ENCODE assay signal across 8 cellular contexts in the genomic region with DNA sequence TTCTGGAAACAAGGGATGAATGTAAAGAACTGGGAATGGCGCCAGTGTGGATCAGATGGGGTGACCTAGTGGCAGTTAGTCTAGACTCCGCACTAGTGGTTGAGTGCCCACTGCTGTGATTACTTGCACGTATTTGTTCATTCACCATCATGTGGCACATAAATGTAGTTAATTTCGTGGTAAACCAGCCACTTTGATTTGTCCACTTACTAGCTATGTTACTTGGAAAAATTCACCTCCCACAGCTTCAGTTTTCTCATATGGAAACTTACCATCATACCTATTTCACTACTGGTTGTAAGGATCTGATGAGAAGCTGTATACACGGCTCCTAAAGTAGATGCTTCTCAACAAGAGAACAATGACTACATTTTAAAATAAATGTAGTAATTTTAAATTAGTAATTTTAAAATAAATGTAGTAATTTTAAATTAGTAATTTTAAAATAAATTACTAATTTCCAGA. TPM values are rescaled to one million over a fixed set of nuclear protein-coding genes. Genes with fewer than 3 reads are reported as not detected.
DNase-seq lines count a peak whose midpoint lies in the region; ATAC-seq, FAIRE-seq and TF ChIP-seq lines count a peak whose summit lies in the region.

No MANE protein-coding gene starts in this region.

- intact Hi-C loops in pancreas (cut with DNase I): no loop called here

- H3K9me3 ChIP-seq in pancreas: no peaks in the 10 kb centered on the region

- H3K4me3 Mint-ChIP-seq in effector memory CD8-positive, alpha-beta T cell: peak overlapping the region; percentile 75 to 83

- ATAC-seq in effector memory CD8-positive, alpha-beta T cell (replicated peaks): peak; percentile 1
- ATAC-seq in pancreas: peak in 2 of 4 donors; percentile 4 to 20

- H3K4me1 Mint-ChIP-seq in effector memory CD8-positive, alpha-beta T cell (ENCODE audit: low read depth in 2 of 2): peaks cover 6 to 20% of the 10 kb centered on the region in 2 donors

- peak; percentile 93 for FAIRE-seq in pancreas (lab: Jason Lieb, UNC)

- H3K9me3 Mint-ChIP-seq in effector memory CD8-positive, alpha-beta T cell: no peaks in the 10 kb centered on the region

- H3K27ac Mint-ChIP-seq in effector memory CD8-positive, alpha-beta T cell: peak overlapping the region; percentile 93 to 96

- peak; percentile 35 for DNase-seq in HS-5 (ENCODE audit: low read depth)
- DNase-seq in effector memory CD8-positive, alpha-beta T cell: no peak
- no peak for DNase-seq in pancreas
- no peak for DNase-seq in GM13977 (ENCODE audit: low spot score)
- no peak for DNase-seq in inferior parietal cortex (ENCODE audit: extremely low spot score)
- no peak for DNase-seq in stimulated activated CD4-positive, alpha-beta T cell treated with anti-CD3 and anti-CD28 coated beads, Interleukin-4, amount 100 ng/mL, for 4 hours
- DNase-seq in NCI-H2227 treated with DMSO at 0.1 percent for 48 hours (lab: John Stamatoyannopoulos, UW): no peak

- H3K36me3 ChIP-seq in pancreas: no peaks in the 10 kb centered on the region

- TF ChIP-seq POLR2A in GM15510 (IDR thresholded peaks at IDR 0.05; ENCODE audit: borderline replicate concordance, extremely low read depth, insufficient read length): peak; percentile 1

- H3K27ac ChIP-seq in pancreas: peak overlapping the region in 3 of 4 donors; percentile 23 to 54 (median 51)

- no peaks in the 10 kb centered on the region for H3K4me1 ChIP-seq in pancreas

- WGBS in pancreas, 2 donors: 12 to 37% methylated on average over 5 of the region's 5 CpGs

- H3K4me3 ChIP-seq in pancreas: peak overlapping the region; percentile 38 to 58 (median 48)

- no peaks in the 10 kb centered on the region for H3K27me3 Mint-ChIP-seq in effector memory CD8-positive, alpha-beta T cell

- TF ChIP-seq CTCF in pancreas (IDR thresholded peaks at IDR 0.05) (no peak), GM13977 (IDR thresholded peaks at IDR 0.05; ENCODE audit: extremely low read depth, insufficient read depth, missing control alignments) (no peak)

- no peaks in the 10 kb centered on the region for H3K27me3 ChIP-seq in pancreas

- peaks cover 9% of the 10 kb centered on the region for H3K36me3 Mint-ChIP-seq in effector memory CD8-positive, alpha-beta T cell (ENCODE audit: insufficient read depth)

- in situ Hi-C loops in GM13977 (cut with MboI; ENCODE audit: low pct_unique_long_range_greater_than_20kb, low sequenced_read_pairs, unreplicated experiment): loop anchor here (25.0 kb wide), 1 partner anchor 335 kb away; no protein-coding TSS in a partner anchor

RNA-seq across cellular contexts. Expression of gene DYNLT3, which starts 0.4 kb away (rescaled TPM):
- total RNA-seq in pancreas: 10 to 100 TPM in 1 of 6 donors, 1 to 10 TPM in 5; 5.0 to 11.3 (median 6.8) TPM
- polyA plus RNA-seq in pancreas: 10 to 100 TPM in 1 of 2 donors, 1 to 10 TPM in 1; 8.5 to 18.8 TPM
